ENCODE assay signal across 11 cellular contexts in the genomic region with DNA sequence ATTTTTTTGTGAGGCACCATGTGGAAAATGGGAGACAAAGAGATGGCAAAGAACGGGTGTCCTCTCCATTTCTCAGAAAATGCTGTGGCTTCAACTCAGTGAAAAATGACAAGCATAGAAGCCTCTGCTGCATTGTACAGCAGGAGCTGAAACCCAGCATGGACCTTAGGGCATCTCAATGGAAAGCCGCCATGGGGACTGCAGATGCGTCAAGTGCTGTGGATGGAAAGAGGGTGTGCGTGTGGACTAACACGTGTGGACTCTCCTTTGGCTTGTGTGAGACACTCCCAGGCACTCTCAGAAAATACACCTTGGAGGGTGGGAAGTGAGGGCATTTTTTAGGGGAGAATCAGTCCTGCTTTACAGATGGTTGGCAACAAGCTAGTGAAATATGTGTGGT. TPM values are rescaled to one million over a fixed set of nuclear protein-coding genes. Genes with fewer than 3 reads are reported as not detected.
DNase-seq lines count a peak whose midpoint lies in the region; ATAC-seq and TF ChIP-seq lines count a peak whose summit lies in the region.
"Had no signal": no experiment of that assay in that cellular context is flagged by ENCODE, and none has a peak within 500 bp of the region (broad histone marks: within the 10 kb centered on the region; RNA-seq: fewer than 3 reads in every experiment).

No MANE protein-coding gene starts in this region.

- CTCF ChIA-PET in activated naive CD4-positive, alpha-beta T cell treated with anti-CD3 and anti-CD28 coated beads for 36 hours (lab: Charles Lee), result interaction anchor here (2.0 to 6.8 kb wide), 2 partner anchors 11 to 17 kb away, joined by 6 to 61 read pairs; no protein-coding TSS in a partner anchor

- no peak for ATAC-seq in lung (ENCODE audit: insufficient read depth, low FRiP score)

- peaks cover 47% of the 10 kb centered on the region for H3K4me1 Mint-ChIP-seq in activated naive CD4-positive, alpha-beta T cell treated with anti-CD3 and anti-CD28 coated beads for 36 hours (ENCODE audit: low read depth)
- H3K4me1 Mint-ChIP-seq in activated naive CD8-positive, alpha-beta T cell treated with anti-CD3 and anti-CD28 coated beads for 36 hours, result peaks cover 39% of the 10 kb centered on the region

- H3K36me3 Mint-ChIP-seq in activated naive CD4-positive, alpha-beta T cell treated with anti-CD3 and anti-CD28 coated beads for 36 hours (ENCODE audit: low read depth), result peaks cover 4% of the 10 kb centered on the region
- H3K36me3 Mint-ChIP-seq in activated naive CD8-positive, alpha-beta T cell treated with anti-CD3 and anti-CD28 coated beads for 36 hours, result no peaks in the 10 kb centered on the region

- H3K27ac Mint-ChIP-seq in activated naive CD4-positive, alpha-beta T cell treated with anti-CD3 and anti-CD28 coated beads for 36 hours, result peak overlapping the region; percentile 98
- H3K27ac Mint-ChIP-seq in activated naive CD8-positive, alpha-beta T cell treated with anti-CD3 and anti-CD28 coated beads for 36 hours, result peak overlapping the region; percentile 90

- H3K4me3 ChIP-seq in lung (no peak overlapping the region), tibial artery (no peak overlapping the region)
- H3K4me3 ChIP-seq: SK-N-MC had no signal

- H3K4me1 ChIP-seq in lung (ENCODE audit: control insufficient read depth in 2 of 2, insufficient read depth in 2 of 2, low read length in 2 of 2), result peaks cover 11 to 21% of the 10 kb centered on the region in 2 donors
- H3K4me1 ChIP-seq in tibial artery, result peaks cover 3 to 40% (median 22%) of the 10 kb centered on the region in 4 donors

- H3K36me3 ChIP-seq in lung (ENCODE audit: control insufficient read depth in 2 of 2, insufficient read depth in 2 of 2, low read length in 2 of 2) (no peaks in the 10 kb centered on the region), tibial artery (no peaks in the 10 kb centered on the region)

- no peak for DNase-seq in activated naive CD4-positive, alpha-beta T cell treated with anti-CD3 and anti-CD28 coated beads for 36 hours
- DNase-seq in activated naive CD4-positive, alpha-beta T cell (lab: John Stamatoyannopoulos, UW), result no peak
- no peak for DNase-seq in activated naive CD8-positive, alpha-beta T cell treated with anti-CD3 and anti-CD28 coated beads for 36 hours
- DNase-seq in lung (ENCODE audit: low spot score) (no peak), tibial artery (no peak), GM19240 (ENCODE audit: insufficient read length, low spot score) (no peak), HT-29 (ENCODE audit: low spot score) (no peak), midbrain (lab: John Stamatoyannopoulos, UW) (no peak)
- DNase-seq: GOT3, NCI-H187 had no signal

- TF ChIP-seq CTCF in lung (IDR thresholded peaks at IDR 0.05; ENCODE audit: control extremely low read depth, extremely low read depth), result no peak
- no peak for TF ChIP-seq CTCF in tibial artery (IDR thresholded peaks at IDR 0.05)

- H3K9me3 ChIP-seq in lung (ENCODE audit: control insufficient read depth in 2 of 2, insufficient read depth in 1 of 2, low read length in 1 of 2) (no peaks in the 10 kb centered on the region), tibial artery (no peaks in the 10 kb centered on the region)

- intact Hi-C loops in activated naive CD4-positive, alpha-beta T cell treated with anti-CD3 and anti-CD28 coated beads for 36 hours (cut with micrococcal nuclease), result loop anchor here (1.0 to 10.0 kb wide), 5 partner anchors 178 to 1140 kb away; a partner anchor contains a TSS
- intact Hi-C loops in tibial artery (cut with DNase I; ENCODE audit: low total_unique reads), result no loop called here

- H3K9me3 Mint-ChIP-seq in activated naive CD4-positive, alpha-beta T cell treated with anti-CD3 and anti-CD28 coated beads for 36 hours, result no peaks in the 10 kb centered on the region
- no peaks in the 10 kb centered on the region for H3K9me3 Mint-ChIP-seq in activated naive CD8-positive, alpha-beta T cell treated with anti-CD3 and anti-CD28 coated beads for 36 hours

- 88 to 92% methylated on average over 5 of the region's 5 CpGs for WGBS in lung, 2 donors

- peak overlapping the region; percentile 96 for H3K4me3 Mint-ChIP-seq in activated naive CD4-positive, alpha-beta T cell treated with anti-CD3 and anti-CD28 coated beads for 36 hours
- H3K4me3 Mint-ChIP-seq in activated naive CD8-positive, alpha-beta T cell treated with anti-CD3 and anti-CD28 coated beads for 36 hours, result no peak overlapping the region

- H3K27me3 ChIP-seq in lung (ENCODE audit: control insufficient read depth, insufficient read depth) (no peaks in the 10 kb centered on the region), tibial artery (no peaks in the 10 kb centered on the region)

- no peaks in the 10 kb centered on the region for H3K27me3 Mint-ChIP-seq in activated naive CD4-positive, alpha-beta T cell treated with anti-CD3 and anti-CD28 coated beads for 36 hours (ENCODE audit: low read depth)
- H3K27me3 Mint-ChIP-seq in activated naive CD8-positive, alpha-beta T cell treated with anti-CD3 and anti-CD28 coated beads for 36 hours, result no peaks in the 10 kb centered on the region

- peak overlapping the region; percentile 88 to 94 for H3K27ac ChIP-seq in lung (ENCODE audit: low read depth in 1 of 2, low read length in 1 of 2)
- H3K27ac ChIP-seq in tibial artery, result peak overlapping the region; percentile 77 to 87
- H3K27ac ChIP-seq: SK-N-MC had no signal

RNA-seq across cellular contexts. Expression of a gene that starts 2.2 kb away (rescaled TPM):
- total RNA-seq in activated naive CD4-positive, alpha-beta T cell treated with anti-CD3 and anti-CD28 coated beads for 36 hours, result 10 to 100 TPM; 50.4 to 51.1 TPM
- 10 to 100 TPM; 26.4 to 29.5 TPM for total RNA-seq in activated naive CD8-positive, alpha-beta T cell treated with anti-CD3 and anti-CD28 coated beads for 36 hours
- 10 to 100 TPM; 23.1 to 78.7 TPM for total RNA-seq in lung
- polyA plus RNA-seq in lung, result 100 to 1,000 TPM; 104 to 300 TPM
- total RNA-seq in HT-29 (2014; rRNA removed; shearing (Covaris generic)), result 6.5 and 7.0 TPM in 2 replicates
